1 cellular context compared by ENCODE assay signal in genomic region chr10:75294866-75295692, GRCh38.
TF ChIP-seq lines count a peak whose summit lies in the region.

No MANE protein-coding gene starts in this region.

TF ChIP-seq in GM12878, 131 proteins besides CTCF, POLR2A, EP300 and RAD21 (continued from another document):
- TF ChIP-seq RELB (IDR thresholded peaks at IDR 0.05; ENCODE audit: low read depth) (0 out of 2 replicates have a peak, but pooled peaks have one; percentile 22), ZNF207 (IDR thresholded peaks at IDR 0.05; ENCODE audit: borderline replicate concordance) (no peak), RUNX3 (IDR thresholded peaks at IDR 0.05; ENCODE audit: low read length) (no peak), MYC (IDR thresholded peaks at IDR 0.05; ENCODE audit: insufficient read depth, insufficient read length, insufficient replicate concordance, low read length, severe bottlenecking) (no peak), BMI1 (IDR thresholded peaks at IDR 0.05; ENCODE audit: borderline replicate concordance) (no peak), RCOR1 (conservative IDR thresholded peaks at IDR 0.05; ENCODE audit: low read depth, low read length) (no peak), HDAC6 (IDR thresholded peaks at IDR 0.05; ENCODE audit: unreplicated experiment) (no peak), DPF2 (IDR thresholded peaks at IDR 0.05) (peak; percentile 84), CEBPZ (IDR thresholded peaks at IDR 0.05; ENCODE audit: low read depth, low read length) (no peak), SREBF2 (IDR thresholded peaks at IDR 0.05; ENCODE audit: low read length) (no peak), ZSCAN29 (IDR thresholded peaks at IDR 0.05) (0 out of 2 replicates have a peak, but pooled peaks have one; percentile 16), NR2F1 (conservative IDR thresholded peaks at IDR 0.05) (peak; percentile 68), PML (IDR thresholded peaks at IDR 0.05; ENCODE audit: low read length) (no peak), RELA (IDR thresholded peaks at IDR 0.05; ENCODE audit: borderline replicate concordance, partially characterized antibody) (no peak), RB1 (IDR thresholded peaks at IDR 0.05; ENCODE audit: borderline replicate concordance) (peak; percentile 75; the same call in 1 of the 2 replicates), POU2F2 (IDR thresholded peaks at IDR 0.05; ENCODE audit: borderline replicate concordance, low read depth, low read length) (no peak), JUND (IDR thresholded peaks at IDR 0.05; ENCODE audit: low read depth, low read length) (no peak), CEBPB (IDR thresholded peaks at IDR 0.05; ENCODE audit: borderline replicate concordance in 1 of 2, low read depth in 2 of 2, low read length in 2 of 2) (no peak), IRF4 (IDR thresholded peaks at IDR 0.05; ENCODE audit: low read depth, low read length) (no peak), GATAD2B (conservative IDR thresholded peaks at IDR 0.05; ENCODE audit: low read depth) (peak; percentile 94), MTA2 (IDR thresholded peaks at IDR 0.05; ENCODE audit: low read depth) (no peak), KAT2A (conservative IDR thresholded peaks at IDR 0.05; ENCODE audit: control insufficient read depth, low read depth, low read length) (no peak), PAX8 (IDR thresholded peaks at IDR 0.05) (no peak), NFYA (IDR thresholded peaks at IDR 0.05; ENCODE audit: borderline replicate concordance, low read depth, low read length) (no peak), PAX5 (IDR thresholded peaks at IDR 0.05; ENCODE audit: borderline replicate concordance, low read depth, low read length) (0 out of 2 replicates have a peak, but pooled peaks have one; percentile 13), TBL1XR1 (IDR thresholded peaks at IDR 0.05; ENCODE audit: low read depth, low read length) (no peak), SKIL (IDR thresholded peaks at IDR 0.05; ENCODE audit: low read depth, poor library complexity, severe bottlenecking) (no peak), MEF2B (IDR thresholded peaks at IDR 0.05; ENCODE audit: partially characterized antibody, poor library complexity, severe bottlenecking) (peak; percentile 73), CBFB (IDR thresholded peaks at IDR 0.05; ENCODE audit: low read depth) (no peak), POLR2AphosphoS5 (IDR thresholded peaks at IDR 0.05; ENCODE audit: low read length) (no peak)
- TF ChIP-seq, protein P1, sequence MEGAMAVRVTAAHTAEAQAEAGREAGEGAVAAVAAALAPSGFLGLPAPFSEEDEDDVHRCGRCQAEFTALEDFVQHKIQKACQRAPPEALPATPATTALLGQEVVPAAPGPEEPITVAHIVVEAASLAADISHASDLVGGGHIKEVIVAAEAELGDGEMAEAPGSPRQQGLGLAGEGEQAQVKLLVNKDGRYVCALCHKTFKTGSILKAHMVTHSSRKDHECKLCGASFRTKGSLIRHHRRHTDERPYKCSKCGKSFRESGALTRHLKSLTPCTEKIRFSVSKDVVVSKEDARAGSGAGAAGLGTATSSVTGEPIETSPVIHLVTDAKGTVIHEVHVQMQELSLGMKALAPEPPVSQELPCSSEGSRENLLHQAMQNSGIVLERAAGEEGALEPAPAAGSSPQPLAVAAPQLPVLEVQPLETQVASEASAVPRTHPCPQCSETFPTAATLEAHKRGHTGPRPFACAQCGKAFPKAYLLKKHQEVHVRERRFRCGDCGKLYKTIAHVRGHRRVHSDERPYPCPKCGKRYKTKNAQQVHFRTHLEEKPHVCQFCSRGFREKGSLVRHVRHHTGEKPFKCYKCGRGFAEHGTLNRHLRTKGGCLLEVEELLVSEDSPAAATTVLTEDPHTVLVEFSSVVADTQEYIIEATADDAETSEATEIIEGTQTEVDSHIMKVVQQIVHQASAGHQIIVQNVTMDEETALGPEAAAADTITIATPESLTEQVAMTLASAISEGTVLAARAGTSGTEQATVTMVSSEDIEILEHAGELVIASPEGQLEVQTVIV (IDR thresholded peaks at IDR 0.05; ENCODE audit: borderline replicate concordance, partially characterized antibody): no peak
- TF ChIP-seq, protein P2, sequence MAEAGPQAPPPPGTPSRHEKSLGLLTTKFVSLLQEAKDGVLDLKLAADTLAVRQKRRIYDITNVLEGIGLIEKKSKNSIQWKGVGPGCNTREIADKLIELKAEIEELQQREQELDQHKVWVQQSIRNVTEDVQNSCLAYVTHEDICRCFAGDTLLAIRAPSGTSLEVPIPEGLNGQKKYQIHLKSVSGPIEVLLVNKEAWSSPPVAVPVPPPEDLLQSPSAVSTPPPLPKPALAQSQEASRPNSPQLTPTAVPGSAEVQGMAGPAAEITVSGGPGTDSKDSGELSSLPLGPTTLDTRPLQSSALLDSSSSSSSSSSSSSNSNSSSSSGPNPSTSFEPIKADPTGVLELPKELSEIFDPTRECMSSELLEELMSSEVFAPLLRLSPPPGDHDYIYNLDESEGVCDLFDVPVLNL (IDR thresholded peaks at IDR 0.05; ENCODE audit: low read depth, low read length): no peak
- TF ChIP-seq, protein P3, sequence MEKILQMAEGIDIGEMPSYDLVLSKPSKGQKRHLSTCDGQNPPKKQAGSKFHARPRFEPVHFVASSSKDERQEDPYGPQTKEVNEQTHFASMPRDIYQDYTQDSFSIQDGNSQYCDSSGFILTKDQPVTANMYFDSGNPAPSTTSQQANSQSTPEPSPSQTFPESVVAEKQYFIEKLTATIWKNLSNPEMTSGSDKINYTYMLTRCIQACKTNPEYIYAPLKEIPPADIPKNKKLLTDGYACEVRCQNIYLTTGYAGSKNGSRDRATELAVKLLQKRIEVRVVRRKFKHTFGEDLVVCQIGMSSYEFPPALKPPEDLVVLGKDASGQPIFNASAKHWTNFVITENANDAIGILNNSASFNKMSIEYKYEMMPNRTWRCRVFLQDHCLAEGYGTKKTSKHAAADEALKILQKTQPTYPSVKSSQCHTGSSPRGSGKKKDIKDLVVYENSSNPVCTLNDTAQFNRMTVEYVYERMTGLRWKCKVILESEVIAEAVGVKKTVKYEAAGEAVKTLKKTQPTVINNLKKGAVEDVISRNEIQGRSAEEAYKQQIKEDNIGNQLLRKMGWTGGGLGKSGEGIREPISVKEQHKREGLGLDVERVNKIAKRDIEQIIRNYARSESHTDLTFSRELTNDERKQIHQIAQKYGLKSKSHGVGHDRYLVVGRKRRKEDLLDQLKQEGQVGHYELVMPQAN (conservative IDR thresholded peaks at IDR 0.05): peak; percentile 58
TF ChIP-seq in GM12878: peak in this region for 26.
